In genomic region chr2:2879776-2880175, GRCh38 we compare ENCODE assay signal across 13 cellular contexts.
DNase-seq lines count a peak whose midpoint lies in the region; ATAC-seq and TF ChIP-seq lines count a peak whose summit lies in the region.
"Had no signal": no experiment of that assay in that cellular context is flagged by ENCODE, and none has a peak within 500 bp of the region (broad histone marks: within the 10 kb centered on the region; RNA-seq: fewer than 3 reads in every experiment).

No MANE protein-coding gene starts in this region.

- no peaks in the 10 kb centered on the region for H3F3A ChIP-seq in DOHH2 (ENCODE audit: control insufficient read depth, insufficient read depth)

- H3K9me2 ChIP-seq in DOHH2 (replicated peaks; ENCODE audit: control insufficient read depth, low read length): no peaks in the 10 kb centered on the region

- H3K27me3 Mint-ChIP-seq in CD14-positive monocyte (ENCODE audit: low read depth in 3 of 3) (peaks cover 0 to 3% (median 3%) of the 10 kb centered on the region in 3 donors), osteocyte (ENCODE audit: unreplicated experiment) (no peaks in the 10 kb centered on the region)
- H3K27me3 Mint-ChIP-seq: activated naive CD8-positive, alpha-beta T cell treated with anti-CD3 and anti-CD28 coated beads for 36 hours; effector memory CD8-positive, alpha-beta T cell had no signal

- H3K36me3 ChIP-seq in DOHH2 (ENCODE audit: control insufficient read depth, low read length) (no peaks in the 10 kb centered on the region), breast epithelium (no peaks in the 10 kb centered on the region)
- H3K36me3 ChIP-seq: spleen had no signal

- TF ChIP-seq CTCF in DOHH2 (IDR thresholded peaks at IDR 0.05; ENCODE audit: low read depth, low read length, poor library complexity, severe bottlenecking) (no peak), CD14-positive monocyte (IDR thresholded peaks at IDR 0.05) (no peak), osteocyte (IDR thresholded peaks at IDR 0.05) (no peak), breast epithelium (IDR thresholded peaks at IDR 0.05) (no peak)

- H3K4me1 ChIP-seq in DOHH2 (ENCODE audit: control insufficient read depth, low read length): peaks cover 20% of the 10 kb centered on the region
- no peaks in the 10 kb centered on the region for H3K4me1 ChIP-seq in breast epithelium

- no peaks in the 10 kb centered on the region for H3K79me2 ChIP-seq in DOHH2 (ENCODE audit: control insufficient read depth, low read length)

- H3K4me2 ChIP-seq in DOHH2 (ENCODE audit: low read length): peak overlapping the region; percentile 68

- no peaks in the 10 kb centered on the region for H3K9me3 ChIP-seq in DOHH2 (ENCODE audit: control insufficient read depth, insufficient read depth, low read length)
- H3K9me3 ChIP-seq in breast epithelium: peaks cover 5 to 22% of the 10 kb centered on the region in 2 donors

- H3K4me3 ChIP-seq in DOHH2 (ENCODE audit: low read length) (peak overlapping the region; percentile 49), breast epithelium (no peak overlapping the region)
- H3K4me3 ChIP-seq: spleen had no signal

- ATAC-seq in GM19328 (IDR thresholded peaks at IDR 0.05; ENCODE audit: unreplicated experiment) (peak; percentile 99), HG02759 (IDR thresholded peaks at IDR 0.05; ENCODE audit: unreplicated experiment) (peak; percentile 100), HG03460 (IDR thresholded peaks at IDR 0.05; ENCODE audit: unreplicated experiment) (peak; percentile 99)
- ATAC-seq: effector memory CD8-positive, alpha-beta T cell had no signal

- intact Hi-C loops in CD14-positive monocyte (cut with micrococcal nuclease) (no loop called here), breast epithelium (cut with DNase I; ENCODE audit: low total_unique reads) (loop anchor here (5.0 kb wide), 1 partner anchor 563 kb away; no protein-coding TSS in a partner anchor)

- H3K36me3 Mint-ChIP-seq in CD14-positive monocyte (no peaks in the 10 kb centered on the region), osteocyte (ENCODE audit: unreplicated experiment) (no peaks in the 10 kb centered on the region)
- H3K36me3 Mint-ChIP-seq: activated naive CD8-positive, alpha-beta T cell treated with anti-CD3 and anti-CD28 coated beads for 36 hours had no signal

- H3K4me3 Mint-ChIP-seq in CD14-positive monocyte: no peak overlapping the region
- no peak overlapping the region for H3K4me3 Mint-ChIP-seq in osteocyte (ENCODE audit: unreplicated experiment)
- H3K4me3 Mint-ChIP-seq: activated naive CD8-positive, alpha-beta T cell treated with anti-CD3 and anti-CD28 coated beads for 36 hours; effector memory CD8-positive, alpha-beta T cell had no signal

- H3K27ac Mint-ChIP-seq in CD14-positive monocyte (peak overlapping the region in 1 of 7 donors; percentile 15), osteocyte (ENCODE audit: unreplicated experiment) (no peak overlapping the region)
- H3K27ac Mint-ChIP-seq: activated naive CD8-positive, alpha-beta T cell treated with anti-CD3 and anti-CD28 coated beads for 36 hours; effector memory CD8-positive, alpha-beta T cell had no signal

- DNase-seq in CD14-positive monocyte (ENCODE audit: low spot score) (no peak), osteocyte (ENCODE audit: extremely low spot score, unreplicated experiment) (no peak), breast epithelium (ENCODE audit: low spot score in 2 of 2) (no peak)
- DNase-seq in activated CD4-positive, CD25-positive, alpha-beta regulatory T cell (lab: John Stamatoyannopoulos, UW): no peak
- DNase-seq: activated naive CD8-positive, alpha-beta T cell treated with anti-CD3 and anti-CD28 coated beads for 36 hours; effector memory CD8-positive, alpha-beta T cell; NCI-H2029; spleen; stimulated activated naive CD4-positive, alpha-beta T cell treated with Interleukin-2 at 50 U/mL for 16 hours had no signal

- H3K27me3 ChIP-seq in DOHH2 (ENCODE audit: control insufficient read depth, low read length) (no peaks in the 10 kb centered on the region), breast epithelium (peaks cover 0 to 10% of the 10 kb centered on the region in 2 donors)
- H3K27me3 ChIP-seq: spleen had no signal

- peak overlapping the region; percentile 47 for H3K27ac ChIP-seq in DOHH2 (ENCODE audit: low read depth, low read length)
- H3K27ac ChIP-seq in breast epithelium: no peak overlapping the region
- H3K27ac ChIP-seq: spleen had no signal

- H3K4me1 Mint-ChIP-seq in CD14-positive monocyte (no peaks in the 10 kb centered on the region), osteocyte (ENCODE audit: unreplicated experiment) (no peaks in the 10 kb centered on the region)
- H3K4me1 Mint-ChIP-seq: activated naive CD8-positive, alpha-beta T cell treated with anti-CD3 and anti-CD28 coated beads for 36 hours had no signal

- TF ChIP-seq POLR2A in breast epithelium (IDR thresholded peaks at IDR 0.05): no peak

- H4K20me1 ChIP-seq in DOHH2 (ENCODE audit: control insufficient read depth, insufficient read depth, low read depth, low read length): no peaks in the 10 kb centered on the region

- H3K9me3 Mint-ChIP-seq in CD14-positive monocyte: peaks cover 4 to 19% (median 14%) of the 10 kb centered on the region in 7 donors
- peaks cover 24% of the 10 kb centered on the region for H3K9me3 Mint-ChIP-seq in osteocyte (ENCODE audit: unreplicated experiment)
